4 cellular contexts compared by ENCODE assay signal in genomic region chr15:33424025-33424424, GRCh38.
"Had no signal": no experiment of that assay in that cellular context is flagged by ENCODE, and none has a peak within 500 bp of the region (broad histone marks: within the 10 kb centered on the region; RNA-seq: fewer than 3 reads in every experiment).

No MANE protein-coding gene starts in this region.

- H3K27ac ChIP-seq: HL-60 had no signal

- DNase-seq: IMR-90, KBM-7 had no signal

- H3K4me3 ChIP-seq: K562 had no signal
